In genomic region chr18:72993245-72993644, GRCh38 we compare ENCODE assay signal across 1 cellular context.
TF ChIP-seq lines count a peak whose summit lies in the region.

No MANE protein-coding gene starts in this region.

TF ChIP-seq in neural cell, 6 proteins besides CTCF, POLR2A, EP300 and RAD21 (continued from another document):
- no peak for TF ChIP-seq REST (IDR thresholded peaks at IDR 0.05; ENCODE audit: borderline replicate concordance)
- no peak for TF ChIP-seq TAF1 (IDR thresholded peaks at IDR 0.05; ENCODE audit: low read depth)
- TF ChIP-seq POLR2AphosphoS5 (IDR thresholded peaks at IDR 0.05): no peak
